Comparison of ENCODE assay signal across 1 cellular context in genomic region chr18:48894266-48894600, GRCh38.
TF ChIP-seq lines count a peak whose summit lies in the region.

No MANE protein-coding gene starts in this region.

TF ChIP-seq in H1, 55 proteins besides CTCF, POLR2A, EP300 and RAD21 (continued from another document):
- TF ChIP-seq, protein P1, sequence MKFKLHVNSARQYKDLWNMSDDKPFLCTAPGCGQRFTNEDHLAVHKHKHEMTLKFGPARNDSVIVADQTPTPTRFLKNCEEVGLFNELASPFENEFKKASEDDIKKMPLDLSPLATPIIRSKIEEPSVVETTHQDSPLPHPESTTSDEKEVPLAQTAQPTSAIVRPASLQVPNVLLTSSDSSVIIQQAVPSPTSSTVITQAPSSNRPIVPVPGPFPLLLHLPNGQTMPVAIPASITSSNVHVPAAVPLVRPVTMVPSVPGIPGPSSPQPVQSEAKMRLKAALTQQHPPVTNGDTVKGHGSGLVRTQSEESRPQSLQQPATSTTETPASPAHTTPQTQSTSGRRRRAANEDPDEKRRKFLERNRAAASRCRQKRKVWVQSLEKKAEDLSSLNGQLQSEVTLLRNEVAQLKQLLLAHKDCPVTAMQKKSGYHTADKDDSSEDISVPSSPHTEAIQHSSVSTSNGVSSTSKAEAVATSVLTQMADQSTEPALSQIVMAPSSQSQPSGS (IDR thresholded peaks at IDR 0.05; ENCODE audit: low read length), result no peak
- no peak for TF ChIP-seq HDAC6 (IDR thresholded peaks at IDR 0.05; ENCODE audit: low read depth, low read length)
